Comparison of ENCODE assay signal across 29 cellular contexts in genomic region chr12:76523408-76523807, GRCh38.
"Had no signal": no experiment of that assay in that cellular context is flagged by ENCODE, and none has a peak within 500 bp of the region (broad histone marks: within the 10 kb centered on the region; RNA-seq: fewer than 3 reads in every experiment).

No MANE protein-coding gene starts in this region.

- H3K27ac Mint-ChIP-seq: nephron; neural progenitor cell; progenitor cell of endocrine pancreas; stimulated activated effector memory CD8-positive, alpha-beta T cell treated with anti-CD3 and anti-CD28 coated beads, Interleukin-12 subunit alpha, Interleukin-12 subunit beta, amount 100 ng/mL, for 72 hours; stimulated activated naive B cell treated with anti-CD40 and anti-IgM and Interleukin-4, amounts not matched to agents 10 μg/mL and 1 μg/mL and 100 μg/mL, for 72 hours; stimulated activated naive CD8-positive, alpha-beta T cell treated with anti-CD3 and anti-CD28 coated beads, Interleukin-15, amount 100 ng/mL, for 72 hours; type B pancreatic cell had no signal

- H3K36me3 Mint-ChIP-seq: natural killer cell; stimulated activated effector memory CD8-positive, alpha-beta T cell treated with anti-CD3 and anti-CD28 coated beads, Interleukin-12 subunit alpha, Interleukin-12 subunit beta, amount 100 ng/mL, for 72 hours had no signal

- H3K27me3 Mint-ChIP-seq: naive thymus-derived CD4-positive, alpha-beta T cell; progenitor cell of endocrine pancreas; stimulated activated naive B cell treated with anti-CD40 and anti-IgM and Interleukin-4, amounts not matched to agents 10 μg/mL and 1 μg/mL and 100 μg/mL, for 72 hours; stimulated activated naive CD8-positive, alpha-beta T cell treated with anti-CD3 and anti-CD28 coated beads, Interleukin-15, amount 100 ng/mL, for 72 hours; type B pancreatic cell had no signal

- H3K4me3 Mint-ChIP-seq: natural killer cell; nephron; neural progenitor cell; stimulated activated effector memory CD8-positive, alpha-beta T cell treated with anti-CD3 and anti-CD28 coated beads, Interleukin-12 subunit alpha, Interleukin-12 subunit beta, amount 100 ng/mL, for 72 hours; stimulated activated naive B cell treated with anti-CD40 and anti-IgM and Interleukin-4, amounts not matched to agents 10 μg/mL and 1 μg/mL and 100 μg/mL, for 72 hours; stimulated activated naive CD8-positive, alpha-beta T cell treated with anti-CD3 and anti-CD28 coated beads, Interleukin-15, amount 100 ng/mL, for 72 hours; type B pancreatic cell had no signal

- H3K9me3 Mint-ChIP-seq: natural killer cell had no signal

- H3K36me3 ChIP-seq: ovary, sigmoid colon, suprapubic skin, transverse colon, upper lobe of right lung, uterus had no signal

- DNase-seq: naive thymus-derived CD4-positive, alpha-beta T cell; natural killer cell; occipital lobe; ovary; posterior cingulate gyrus; psoas muscle; right cardiac atrium; sigmoid colon; small intestine; stimulated activated CD4-positive, alpha-beta T cell treated with anti-CD3 and anti-CD28 coated beads, Interleukin-15, amount 100 ng/mL, for 24 hours; stimulated activated CD4-positive, alpha-beta T cell treated with anti-CD3 and anti-CD28 coated beads, Interleukin-2, amount 100 ng/mL, for 24 hours; stimulated activated CD4-positive, alpha-beta T cell treated with anti-CD3 and anti-CD28 coated beads, Interleukin-2, amount 100 ng/mL, for 48 hours; stimulated activated CD4-positive, alpha-beta T cell treated with anti-CD3 and anti-CD28 coated beads, Interleukin-4, amount 100 ng/mL, for 24 hours; stimulated activated naive B cell treated with anti-CD40 and anti-IgM and Interleukin-4, amounts not matched to agents 10 μg/mL and 1 μg/mL and 100 μg/mL, for 72 hours; stimulated activated naive CD8-positive, alpha-beta T cell treated with anti-CD3 and anti-CD28 coated beads, Interleukin-15, amount 100 ng/mL, for 72 hours; stimulated activated naive CD8-positive, alpha-beta T cell treated with anti-CD3 and anti-CD28 coated beads, Interleukin-15, Interleukin-2, amounts not matched to agents 100 U/mL and 50 U/mL, for 24 hours; substantia nigra; testis; tibial artery; transverse colon; upper lobe of right lung; uterus had no signal

- H2AFZ ChIP-seq: neural progenitor cell, parathyroid adenoma had no signal

- H3K4me1 Mint-ChIP-seq: nephron, neural progenitor cell had no signal

- H3K9ac ChIP-seq: neural progenitor cell, parathyroid adenoma had no signal

- H3K9me3 ChIP-seq: ovary, psoas muscle, sigmoid colon, suprapubic skin, testis, tibial artery, transverse colon, upper lobe of right lung, uterus had no signal

- H3K27me3 ChIP-seq: neural progenitor cell, ovary, sigmoid colon, suprapubic skin, testis, tibial artery, upper lobe of right lung, uterus had no signal

- H3K4me1 ChIP-seq: neural progenitor cell, parathyroid adenoma, sigmoid colon, suprapubic skin, testis, tibial artery, upper lobe of right lung, uterus had no signal

- H3K4me3 ChIP-seq: neural progenitor cell, ovary, psoas muscle, sigmoid colon, suprapubic skin, testis, tibial artery, transverse colon, upper lobe of right lung, uterus had no signal

- H3K27ac ChIP-seq: neural progenitor cell, ovary, parathyroid adenoma, psoas muscle, sigmoid colon, suprapubic skin, testis, tibial artery, transverse colon, upper lobe of right lung, uterus had no signal

- H3K4me2 ChIP-seq: neural progenitor cell had no signal

- ATAC-seq: naive thymus-derived CD4-positive, alpha-beta T cell; psoas muscle; right cardiac atrium; stimulated activated effector memory CD8-positive, alpha-beta T cell treated with anti-CD3 and anti-CD28 coated beads, Interleukin-12 subunit alpha, Interleukin-12 subunit beta, amount 100 ng/mL, for 72 hours; stimulated activated naive B cell treated with anti-CD40 and anti-IgM and Interleukin-4, amounts not matched to agents 10 μg/mL and 1 μg/mL and 100 μg/mL, for 72 hours; stimulated activated naive CD8-positive, alpha-beta T cell treated with anti-CD3 and anti-CD28 coated beads, Interleukin-15, amount 100 ng/mL, for 72 hours; stimulated activated naive CD8-positive, alpha-beta T cell treated with anti-CD3 and anti-CD28 coated beads, Interleukin-15, Interleukin-2, amounts not matched to agents 100 U/mL and 50 U/mL, for 24 hours; upper lobe of right lung had no signal
